ENCODE assay signal across 9 cellular contexts in the genomic region with DNA sequence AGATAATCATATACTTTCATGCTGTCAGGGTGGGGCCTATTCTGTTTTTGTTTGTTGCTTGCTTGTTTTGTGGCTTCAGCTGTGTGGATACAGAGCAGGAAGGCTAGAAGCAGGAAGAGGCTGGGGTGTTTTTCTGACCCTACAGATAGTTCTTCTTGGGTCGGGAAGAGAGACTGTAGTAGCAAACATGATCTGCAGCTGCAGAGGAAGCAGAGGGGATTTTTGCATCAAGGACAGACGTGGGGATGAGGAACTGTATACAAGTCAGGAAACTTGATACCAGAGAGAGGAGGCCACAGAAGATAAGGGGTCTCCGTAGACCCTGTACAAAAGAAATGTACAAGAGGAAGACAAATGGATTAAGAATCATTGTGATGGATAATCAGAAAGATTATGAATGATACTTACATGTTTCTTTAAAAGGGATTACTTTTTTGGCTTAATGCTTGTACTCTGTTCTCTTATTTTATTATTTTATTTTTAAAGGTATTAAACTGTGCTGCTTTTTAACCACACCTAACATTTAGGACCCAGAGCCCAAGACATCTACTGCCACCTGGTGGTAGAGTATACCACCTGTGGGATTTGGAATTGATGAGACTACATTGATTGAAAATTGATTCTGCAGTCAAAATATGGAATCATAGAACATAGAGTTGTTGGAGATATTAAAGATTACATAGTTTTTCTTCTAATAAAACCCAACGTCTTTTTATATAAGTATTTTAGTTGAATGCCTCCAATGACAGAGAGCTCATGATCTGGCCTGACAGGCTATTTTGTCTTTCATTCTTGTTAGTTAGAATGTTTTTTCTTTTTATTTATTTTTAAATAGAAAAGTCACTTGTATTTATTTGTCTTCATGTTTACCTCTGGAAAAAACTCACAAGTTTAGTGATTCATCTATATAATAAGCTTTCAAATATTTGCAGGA. TPM values are rescaled to one million over a fixed set of nuclear protein-coding genes. Genes with fewer than 3 reads are reported as not detected.
DNase-seq lines count a peak whose midpoint lies in the region; ATAC-seq, FAIRE-seq and TF ChIP-seq lines count a peak whose summit lies in the region.
"Had no signal": no experiment of that assay in that cellular context is flagged by ENCODE, and none has a peak within 500 bp of the region (broad histone marks: within the 10 kb centered on the region; RNA-seq: fewer than 3 reads in every experiment).

No MANE protein-coding gene starts in this region.

- peak; percentile 12 for DNase-seq in GM19239 (ENCODE audit: insufficient read length, low spot score)
- DNase-seq in NCI-H460 (ENCODE audit: extremely low read depth, low read depth) = peak; percentile 42
- DNase-seq in cardiac fibroblast (ENCODE audit: low read depth in 2 of 2) = peak; percentile 49 to 63
- DNase-seq in lower lobe of right lung = no peak
- no peak for DNase-seq in MG63
- no peak for DNase-seq in lower leg skin (ENCODE audit: low spot score in 2 of 2)

- TF ChIP-seq POLR2A in lower leg skin (IDR thresholded peaks at IDR 0.05) = no peak

- 43 to 49% methylated on average over 4 of the region's 4 CpGs for WGBS in lower leg skin, 2 donors

- ATAC-seq in lower lobe of right lung (no peak), GM18502 (IDR thresholded peaks at IDR 0.05; ENCODE audit: poor library complexity, unreplicated experiment) (no peak)

- H3K36me3 ChIP-seq in lower lobe of right lung = no peaks in the 10 kb centered on the region
- no peaks in the 10 kb centered on the region for H3K36me3 ChIP-seq in MG63
- H3K36me3 ChIP-seq: neutrophil had no signal

- intact Hi-C loops in lower lobe of right lung (cut with DNase I) = no loop called here
- intact Hi-C loops in lower leg skin (cut with DNase I; ENCODE audit: low total_unique reads) = no loop called here

- H3K9me3 ChIP-seq in lower lobe of right lung (no peaks in the 10 kb centered on the region), MG63 (no peaks in the 10 kb centered on the region)
- H3K9me3 ChIP-seq: neutrophil had no signal

- H3K4me3 ChIP-seq in cardiac fibroblast (replicated peaks in 1 of 2; ENCODE audit: low read depth in 2 of 2, low read length in 2 of 2) (no peak overlapping the region), lower lobe of right lung (no peak overlapping the region), MG63 (no peak overlapping the region), lower leg skin (ENCODE audit: low read depth, poor library complexity, severe bottlenecking) (no peak overlapping the region)

- H3K27me3 ChIP-seq in lower lobe of right lung (ENCODE audit: low read depth) (no peaks in the 10 kb centered on the region), MG63 (peaks cover 8% of the 10 kb centered on the region)

- H3K27ac ChIP-seq in C4-2B (no peak overlapping the region), lower lobe of right lung (no peak overlapping the region)
- H3K27ac ChIP-seq: neutrophil had no signal

- TF ChIP-seq CTCF in C4-2B (conservative IDR thresholded peaks at IDR 0.05) = peak; percentile 90
- peak; percentile 79 for TF ChIP-seq CTCF in cardiac fibroblast (IDR thresholded peaks at IDR 0.05; ENCODE audit: low read depth, low read length)
- peak; percentile 73 for TF ChIP-seq CTCF in lower lobe of right lung (IDR thresholded peaks at IDR 0.05)
- no peak for TF ChIP-seq CTCF in lower leg skin (IDR thresholded peaks at IDR 0.05)

- no peaks in the 10 kb centered on the region for H3K4me1 ChIP-seq in lower lobe of right lung

- no peak for FAIRE-seq in GM19239 (lab: Jason Lieb, UNC)

RNA-seq across cellular contexts. Expression of a gene that starts 46.1 kb away (rescaled TPM):
- 1.1 and 1.3 TPM in 2 replicates for total RNA-seq in NCI-H460 (2014; rRNA removed; shearing (Covaris generic))
- polyA plus RNA-seq in NCI-H460 (2014; cell fraction: nucleus; rRNA removed) = 0.68 and 0.80 TPM in 2 replicates
- total RNA-seq in lower lobe of right lung = 15.4 TPM
- 1.4 and 2.3 TPM in 2 replicates for total RNA-seq in MG63 (2014; rRNA removed; shearing (Covaris generic); ENCODE audit: low replicate concordance)
- total RNA-seq in lower leg skin = 10 to 100 TPM; 12.0 to 20.3 (median 15.1) TPM

Comparison
In these comparisons a context has a peak if more than half of its experiments do, and no peak if none do; other contexts are left out.
1. CTCF ChIP-seq: peak in C4-2B (single experiment), cardiac fibroblast (single experiment) and lower lobe of right lung (single experiment); none in lower leg skin (0 of 3).
2. DNase-seq: peak in GM19239 (single experiment), NCI-H460 (single experiment) and cardiac fibroblast (2 of 2); none in lower lobe of right lung (single experiment), MG63 (single experiment) and lower leg skin (0 of 2).